Comparison of ENCODE assay signal across 8 cellular contexts in the genomic region with DNA sequence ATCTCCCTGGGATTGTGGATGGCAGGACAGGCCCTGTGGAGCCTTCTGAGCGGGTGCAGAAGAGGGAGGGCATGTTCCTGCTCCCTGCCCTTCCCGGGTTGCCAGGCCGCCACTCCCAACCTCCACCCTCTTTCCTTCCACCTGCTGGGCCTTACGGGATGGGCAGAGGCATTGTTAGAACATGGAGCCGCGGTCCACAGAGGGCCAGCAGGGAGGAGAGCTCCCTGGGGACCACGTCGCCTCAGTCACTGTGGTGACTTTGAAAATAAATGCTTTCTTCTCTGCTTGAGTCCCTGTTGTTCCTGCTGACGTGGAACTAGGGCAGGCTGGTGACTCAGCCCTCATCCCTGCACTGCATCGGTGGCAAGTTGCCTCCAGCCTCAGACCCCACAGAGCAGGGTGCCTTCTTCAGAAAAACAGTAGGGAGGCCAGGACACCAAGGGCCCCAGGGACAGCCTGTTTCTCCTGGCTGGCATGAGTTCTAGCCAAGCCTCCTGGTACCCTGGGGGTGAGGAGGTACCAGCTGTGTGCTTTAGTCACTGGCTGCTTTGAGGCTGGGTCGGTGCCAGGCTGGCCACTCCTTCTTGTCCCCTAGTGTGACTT.
A peak's percentile ranks its signal among the peaks of the same experiment; 100 is the strongest.
DNase-seq lines count a peak whose midpoint lies in the region; ATAC-seq, FAIRE-seq and TF ChIP-seq lines count a peak whose summit lies in the region.

No MANE protein-coding gene starts in this region.

- DNase-seq in EL (peak; percentile 90), NCI-H187 (lab: John Stamatoyannopoulos, UW) (peak; percentile 35 to 50), K562 (ENCODE audit: extremely low read depth in 1 of 4, low spot score in 3 of 4) (peak in 1 of 4 experiments; percentile 32), left lung (peak in 1 of 2 donors; percentile 64), transverse colon (peak; percentile 69), ecto neural progenitor cell (ENCODE audit: low spot score) (no peak)

- in situ Hi-C loops in K562 (cut with MboI): no loop called here
- in situ Hi-C loops in transverse colon (cut with MboI; ENCODE audit: low pct_ligation_motif_present in 1 of 4, low pct_unique_long_range_greater_than_20kb in 1 of 4, low sequenced_read_pairs in 3 of 4): no loop called here

- no peak for TF ChIP-seq EP300 in K562 (IDR thresholded peaks at IDR 0.05; ENCODE audit: low read length)
- TF ChIP-seq EP300 in transverse colon (IDR thresholded peaks at IDR 0.05; ENCODE audit: low read depth): no peak

- BruUV-seq in K562 (replicated peaks; lab: Mats Ljungman, UMichigan): no TSS peak

- intact Hi-C loops in K562 (cut with micrococcal nuclease) (no loop called here), left lung (cut with DNase I) (no loop called here), transverse colon (cut with DNase I; ENCODE audit: low total_unique reads) (no loop called here)

- peaks cover 77% of the 10 kb centered on the region for H3K79me2 ChIP-seq in K562 (ENCODE audit: control insufficient read depth, insufficient read depth, low read length)

- WGBS in K562 (ENCODE audit: insufficient coverage, low coverage, missing lambda C conversion rate): 74% methylated on average over 11 of the region's 11 CpGs
- WGBS in transverse colon (ENCODE audit: low coverage in 1 of 2), 2 donors: 44% methylated on average over 11 of the region's 11 CpGs; no CpG with 5 or more reads in 1 of the 2 donors

- H3K4me1 ChIP-seq in K562 (replicated peaks in 1 of 2; ENCODE audit: control insufficient read depth in 2 of 2, insufficient read depth in 2 of 2, low read length in 2 of 2) (peaks cover 50 to 64% of the 10 kb centered on the region in 2 experiments), left lung (peaks cover 13 to 64% of the 10 kb centered on the region in 2 donors), transverse colon (peaks cover 30 to 41% (median 35%) of the 10 kb centered on the region in 4 donors)

- H3K27ac ChIP-seq in K562 (ENCODE audit: extremely low read depth, low read depth, low read length) (no peak overlapping the region; the same call in 2 of the 3 replicates), left lung (peak overlapping the region; percentile 23 to 55), transverse colon (peak overlapping the region; percentile 70 to 72 (median 71))

- CTCF ChIA-PET in K562 (lab: Yijun Ruan, JAX; ENCODE audit: low intra/inter-chr PET ratio): no interaction called here

- H2AFZ ChIP-seq in K562 (ENCODE audit: low read depth, low read length): no peak overlapping the region

- H3K9me3 ChIP-seq in K562 (replicated peaks; ENCODE audit: control insufficient read depth, insufficient read depth, low read depth, low read length) (no peaks in the 10 kb centered on the region), left lung (no peaks in the 10 kb centered on the region), transverse colon (no peaks in the 10 kb centered on the region)

- TF ChIP-seq POLR2A in K562 (conservative IDR thresholded peaks at IDR 0.05): no peak
- no peak for TF ChIP-seq POLR2A in transverse colon (IDR thresholded peaks at IDR 0.05)

- POLR2A ChIA-PET in K562 (lab: Yijun Ruan, JAX): interaction anchor here (0.6 to 1.0 kb wide), 2 partner anchors 12 to 65 kb away, joined by 3 to 4 read pairs; no protein-coding TSS in a partner anchor

- peaks cover 3% of the 10 kb centered on the region; the same call in 1 of the 3 replicates for H3K36me3 ChIP-seq in K562 (ENCODE audit: control insufficient read depth, insufficient read depth, low read length)
- no peaks in the 10 kb centered on the region for H3K36me3 ChIP-seq in left lung
- H3K36me3 ChIP-seq in transverse colon: no peaks in the 10 kb centered on the region

- no peak for TF ChIP-seq RAD21 in K562 (CRISPR knock-in tag; conservative IDR thresholded peaks at IDR 0.05 in 1 of 2, IDR thresholded peaks at IDR 0.05 in 1 of 2)

- no peak for FAIRE-seq in K562 (lab: Jason Lieb, UNC)

- no peak for ATAC-seq in K562
- ATAC-seq in left lung: peak; percentile 72
- no peak for ATAC-seq in GM21423 (IDR thresholded peaks at IDR 0.05; ENCODE audit: unreplicated experiment)
- ATAC-seq in GM21529 (IDR thresholded peaks at IDR 0.05; ENCODE audit: unreplicated experiment): no peak

- H3K4me3 ChIP-seq in K562 (no peak overlapping the region), left lung (no peak overlapping the region), transverse colon (no peak overlapping the region)

- H3K9me1 ChIP-seq in K562 (ENCODE audit: control insufficient read depth, insufficient read depth, low read length): peaks cover 11% of the 10 kb centered on the region

- H3K27me3 ChIP-seq in K562 (ENCODE audit: control insufficient read depth in 2 of 2, insufficient read depth in 2 of 2, low read length in 2 of 2): no peaks in the 10 kb centered on the region
- no peaks in the 10 kb centered on the region for H3K27me3 ChIP-seq in left lung
- H3K27me3 ChIP-seq in transverse colon: no peaks in the 10 kb centered on the region

- 0 out of 4 replicates have a peak overlapping the region, but pooled peaks of 1 of the 2 experiments have one; percentile 43 for H3K9ac ChIP-seq in K562 (ENCODE audit: insufficient read depth in 1 of 2, low read depth in 2 of 2, low read length in 2 of 2)

- peaks cover 67% of the 10 kb centered on the region for H4K20me1 ChIP-seq in K562 (replicated peaks; ENCODE audit: control insufficient read depth, insufficient read depth, low read length)

- no peak overlapping the region for H3K4me2 ChIP-seq in K562 (ENCODE audit: insufficient read depth, low read length)

- TF ChIP-seq CTCF in K562 (IDR thresholded peaks at IDR 0.05 in 2 of 3, conservative IDR thresholded peaks at IDR 0.05 in 1 of 3; ENCODE audit: insufficient read depth in 2 of 3, low read depth in 1 of 3, low read length in 3 of 3): no peak
- TF ChIP-seq CTCF in left lung (IDR thresholded peaks at IDR 0.05): no peak
- peak in 2 of 5 experiments; percentile 10 to 31 for TF ChIP-seq CTCF in transverse colon (IDR thresholded peaks at IDR 0.05)

TF ChIP-seq in K562, 482 proteins besides CTCF, POLR2A, EP300 and RAD21:
- no peak for TF ChIP-seq ILF3 (IDR thresholded peaks at IDR 0.05; ENCODE audit: borderline replicate concordance)
- TF ChIP-seq LARP7 (IDR thresholded peaks at IDR 0.05): 0 out of 2 replicates have a peak, but pooled peaks have one; percentile 1
- TF ChIP-seq JUND (IDR thresholded peaks at IDR 0.05; ENCODE audit: borderline replicate concordance, low read depth, low read length): peak; percentile 46; the same call in 1 of the 2 replicates
- no peak for TF ChIP-seq JUND (tag; IDR thresholded peaks at IDR 0.05; ENCODE audit: borderline replicate concordance, low read depth, low read length)
- TF ChIP-seq ZBTB33 (CRISPR knock-in tag; IDR thresholded peaks at IDR 0.05): peak; percentile 38; the same call in 1 of the 2 replicates
- peak; percentile 28; the same call in 1 of the 2 replicates for TF ChIP-seq JUN (IDR thresholded peaks at IDR 0.05; ENCODE audit: borderline replicate concordance, low read depth, low read length)
- TF ChIP-seq JUN (CRISPR knock-in tag; IDR thresholded peaks at IDR 0.05; ENCODE audit: borderline replicate concordance): no peak
- TF ChIP-seq FOSL1 (tag; conservative IDR thresholded peaks at IDR 0.05): peak; percentile 66
- no peak for TF ChIP-seq TRIM24 (IDR thresholded peaks at IDR 0.05)
- TF ChIP-seq RFX7 (CRISPR knock-in tag; IDR thresholded peaks at IDR 0.05): no peak
- peak; percentile 52; the same call in 1 of the 2 replicates for TF ChIP-seq ATF3 (IDR thresholded peaks at IDR 0.05)
- no peak for TF ChIP-seq ATF3 (CRISPR knock-in tag; conservative IDR thresholded peaks at IDR 0.05)
